In genomic region chr3:149658444-149659172, GRCh38 we compare ENCODE assay signal across 8 cellular contexts. TPM values are rescaled to one million over a fixed set of nuclear protein-coding genes. Genes with fewer than 3 reads are reported as not detected.
A peak's percentile ranks its signal among the peaks of the same experiment; 100 is the strongest.
DNase-seq lines count a peak whose midpoint lies in the region; ATAC-seq, FAIRE-seq and TF ChIP-seq lines count a peak whose summit lies in the region.

No MANE protein-coding gene starts in this region.

- FAIRE-seq in HTR-8/SVneo (lab: Jason Lieb, UNC) (no peak), kidney (lab: Jason Lieb, UNC) (no peak)

- WGBS in smooth muscle cell (ENCODE audit: low lambda C conversion rate), result 3% methylated on average over 33 of the region's 33 CpGs

- H2AFZ ChIP-seq in smooth muscle cell (ENCODE audit: low read depth) (peak overlapping the region; percentile 6), Karpas-422 (ENCODE audit: low read length) (no peak overlapping the region)

- H3K9me3 ChIP-seq in kidney (ENCODE audit: control insufficient read depth in 1 of 2, low read length in 2 of 2) (no peaks in the 10 kb centered on the region), smooth muscle cell (replicated peaks; ENCODE audit: low read depth) (no peaks in the 10 kb centered on the region), Karpas-422 (ENCODE audit: low read length) (no peaks in the 10 kb centered on the region)

- no peaks in the 10 kb centered on the region for H3K27me3 ChIP-seq in smooth muscle cell (ENCODE audit: low read depth)
- no peaks in the 10 kb centered on the region for H3K27me3 ChIP-seq in Karpas-422 (ENCODE audit: low read length)

- H3K36me3 Mint-ChIP-seq in T-helper 1 cell treated with Interleukin-12 subunit alpha and Interleukin-12 subunit beta and Interleukin-4 antibody, amounts not matched to agents 30 μg/mL and 1 μg/mL, for 36 hours (ENCODE audit: low read depth), result no peaks in the 10 kb centered on the region
- H3K36me3 Mint-ChIP-seq in chondrocyte (ENCODE audit: low read depth), result peaks cover 7% of the 10 kb centered on the region

- peak overlapping the region; percentile 83 for H3K4me3 Mint-ChIP-seq in T-helper 1 cell treated with Interleukin-12 subunit alpha and Interleukin-12 subunit beta and Interleukin-4 antibody, amounts not matched to agents 30 μg/mL and 1 μg/mL, for 36 hours
- H3K4me3 Mint-ChIP-seq in chondrocyte (ENCODE audit: unreplicated experiment), result peak overlapping the region; percentile 97

- H3K9ac ChIP-seq in kidney (ENCODE audit: low read length in 2 of 2), result peak overlapping the region; percentile 88 to 92
- H3K9ac ChIP-seq in smooth muscle cell (ENCODE audit: low read depth), result peak overlapping the region; percentile 78
- no peak overlapping the region for H3K9ac ChIP-seq in Karpas-422 (ENCODE audit: low read length)

- H3K27ac Mint-ChIP-seq in T-helper 1 cell treated with Interleukin-12 subunit alpha and Interleukin-12 subunit beta and Interleukin-4 antibody, amounts not matched to agents 30 μg/mL and 1 μg/mL, for 36 hours, result peak overlapping the region; percentile 75
- peak overlapping the region; percentile 98 for H3K27ac Mint-ChIP-seq in chondrocyte (ENCODE audit: unreplicated experiment)

- H4K20me1 ChIP-seq in smooth muscle cell (ENCODE audit: low read depth) (peaks cover 31% of the 10 kb centered on the region), Karpas-422 (ENCODE audit: insufficient read depth, low read depth, low read length) (no peaks in the 10 kb centered on the region)

- peaks cover 20% of the 10 kb centered on the region for H3F3A ChIP-seq in smooth muscle cell (ENCODE audit: low read depth)

- TF ChIP-seq CTCF in chondrocyte (IDR thresholded peaks at IDR 0.05) (peak; percentile 71), kidney (IDR thresholded peaks at IDR 0.05; ENCODE audit: borderline replicate concordance, extremely low read depth, insufficient read depth) (peak; percentile 2), smooth muscle cell (IDR thresholded peaks at IDR 0.05; ENCODE audit: borderline replicate concordance, insufficient read depth, poor library complexity, severe bottlenecking) (no peak)

- H3K27me3 Mint-ChIP-seq in T-helper 1 cell treated with Interleukin-12 subunit alpha and Interleukin-12 subunit beta and Interleukin-4 antibody, amounts not matched to agents 30 μg/mL and 1 μg/mL, for 36 hours (ENCODE audit: low read depth), result peaks cover 63% of the 10 kb centered on the region
- H3K27me3 Mint-ChIP-seq in chondrocyte (ENCODE audit: low read depth), result no peaks in the 10 kb centered on the region

- H3K4me2 ChIP-seq in smooth muscle cell, result peak overlapping the region; percentile 95
- no peak overlapping the region for H3K4me2 ChIP-seq in Karpas-422 (ENCODE audit: low read depth, low read length, poor library complexity, severe bottlenecking)

- peak overlapping the region; percentile 97 to 99 for H3K27ac ChIP-seq in kidney (ENCODE audit: low read depth in 2 of 2, low read length in 2 of 2)
- peak overlapping the region; percentile 91 for H3K27ac ChIP-seq in smooth muscle cell (ENCODE audit: low read depth)
- H3K27ac ChIP-seq in Karpas-422 (ENCODE audit: low read length), result no peak overlapping the region

- H3K4me1 Mint-ChIP-seq in T-helper 1 cell treated with Interleukin-12 subunit alpha and Interleukin-12 subunit beta and Interleukin-4 antibody, amounts not matched to agents 30 μg/mL and 1 μg/mL, for 36 hours (ENCODE audit: low read depth), result peaks cover 7% of the 10 kb centered on the region
- H3K4me1 Mint-ChIP-seq in chondrocyte (ENCODE audit: low read depth), result peaks cover 57% of the 10 kb centered on the region

- no peaks in the 10 kb centered on the region for H3K9me2 ChIP-seq in Karpas-422 (replicated peaks; ENCODE audit: insufficient read depth, low read length)

- H3K79me2 ChIP-seq in smooth muscle cell (ENCODE audit: low read depth) (peaks cover 37% of the 10 kb centered on the region), Karpas-422 (ENCODE audit: low read length) (no peaks in the 10 kb centered on the region)

- no peaks in the 10 kb centered on the region for H3K9me3 Mint-ChIP-seq in T-helper 1 cell treated with Interleukin-12 subunit alpha and Interleukin-12 subunit beta and Interleukin-4 antibody, amounts not matched to agents 30 μg/mL and 1 μg/mL, for 36 hours
- no peaks in the 10 kb centered on the region for H3K9me3 Mint-ChIP-seq in chondrocyte (ENCODE audit: low read depth)

- peaks cover 13 to 15% of the 10 kb centered on the region in 2 donors for H3K4me1 ChIP-seq in kidney (ENCODE audit: control insufficient read depth in 1 of 2, insufficient read depth in 1 of 2, low read depth in 1 of 2, low read length in 2 of 2)
- H3K4me1 ChIP-seq in smooth muscle cell (ENCODE audit: low read depth), result peaks cover 14% of the 10 kb centered on the region
- H3K4me1 ChIP-seq in Karpas-422 (ENCODE audit: low read length), result no peaks in the 10 kb centered on the region

- peak; percentile 84 for ATAC-seq in GM21528 (IDR thresholded peaks at IDR 0.05; ENCODE audit: low FRiP score, unreplicated experiment)

- intact Hi-C loops in kidney (cut with DNase I), result loop anchor here (10.0 kb wide), 1 partner anchor 124 kb away; no protein-coding TSS in a partner anchor

- H3K4me3 ChIP-seq in kidney (ENCODE audit: low read length in 2 of 2) (peak overlapping the region; percentile 80 to 94), smooth muscle cell (peak overlapping the region; percentile 77), Karpas-422 (ENCODE audit: low read length) (no peak overlapping the region)

- H3K36me3 ChIP-seq in kidney (ENCODE audit: control insufficient read depth in 1 of 2, insufficient read depth in 2 of 2, low read length in 2 of 2) (no peaks in the 10 kb centered on the region), smooth muscle cell (ENCODE audit: low read depth) (no peaks in the 10 kb centered on the region), Karpas-422 (ENCODE audit: insufficient read depth, low read length) (no peaks in the 10 kb centered on the region)

- DNase-seq in GM03348 (ENCODE audit: low spot score) (peak; percentile 87), HTR-8/SVneo (ENCODE audit: insufficient read length, low spot score) (peak; percentile 71), chondrocyte (ENCODE audit: low spot score) (peak; percentile 95), kidney (peak; percentile 92), smooth muscle cell (lab: John Stamatoyannopoulos, UW; ENCODE audit: unreplicated experiment) (peak; percentile 72), Karpas-422 (no peak)

RNA-seq across cellular contexts. Expression of gene WWTR1, which starts 0.8 kb away (rescaled TPM):
- total RNA-seq in chondrocyte (107 to 121 TPM (median 111 TPM) in 3 replicates), kidney (117 TPM), smooth muscle cell (54.3 and 55.6 TPM in 2 replicates)
- polyA plus RNA-seq in kidney (ENCODE audit: insufficient read depth, low read depth, low replicate concordance) (23.3 TPM), smooth muscle cell (38.4 and 43.7 TPM in 2 replicates)
- total RNA-seq in Karpas-422 (2014; rRNA removed; shearing (Covaris generic); ENCODE audit: low replicate concordance), result 0.11 TPM in 1 of 2 replicates, not detected in the other

Comparison
In these comparisons a context has a peak if more than half of its experiments do, and no peak if none do; other contexts are left out.
1. RNA of gene WWTR1, which starts 0.8 kb away (total RNA-seq): 117 TPM in kidney (single experiment), 107 to 121 TPM in chondrocyte and 54.3 to 55.6 TPM in smooth muscle cell; 0.11 TPM in Karpas-422; every median in the first group is over 10 times any median in the second.